In the genomic region with DNA sequence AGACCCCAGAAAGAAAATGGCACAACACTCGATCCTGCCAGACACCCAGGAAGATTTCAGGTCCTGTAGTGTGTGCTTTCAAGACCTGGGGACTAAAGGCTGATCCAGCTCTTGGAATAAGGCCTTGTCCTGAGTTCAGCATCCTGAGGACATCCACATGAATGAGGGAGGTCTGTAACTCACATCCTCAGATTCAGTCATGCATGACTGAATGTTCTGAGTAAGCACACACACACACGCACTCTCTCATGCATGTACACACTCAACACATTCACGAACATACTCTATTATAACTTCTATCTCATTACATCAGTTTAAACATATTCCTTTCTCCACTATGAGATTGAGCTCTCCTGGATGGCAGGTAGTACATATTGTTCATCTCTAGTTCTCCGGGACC, we compare ENCODE assay signal across 18 cellular contexts.
"Had no signal": no experiment of that assay in that cellular context is flagged by ENCODE, and none has a peak within 500 bp of the region (broad histone marks: within the 10 kb centered on the region; RNA-seq: fewer than 3 reads in every experiment).

No MANE protein-coding gene starts in this region.

- FAIRE-seq: colon had no signal

- DNase-seq: effector memory CD8-positive, alpha-beta T cell; foreskin keratinocyte; head of caudate nucleus; mesendoderm; naive thymus-derived CD4-positive, alpha-beta T cell; nephron progenitor cell; psoas muscle; spleen; stimulated activated CD4-positive, alpha-beta T cell treated with anti-CD3 and anti-CD28 coated beads, Interleukin-15, amount 100 ng/mL, for 24 hours; stimulated activated CD4-positive, alpha-beta T cell treated with anti-CD3 and anti-CD28 coated beads, Interleukin-1b, Interleukin-23, amount 100 ng/mL, for 48 hours; stimulated activated CD4-positive, alpha-beta T cell treated with anti-CD3 and anti-CD28 coated beads, Interleukin-4, amount 100 ng/mL, for 4 hours; stimulated activated naive B cell treated with anti-CD40 and anti-IgM and Interleukin-4, amounts not matched to agents 10 μg/mL and 1 μg/mL and 100 μg/mL, for 72 hours; stimulated activated naive CD8-positive, alpha-beta T cell treated with anti-CD3 and anti-CD28 coated beads, Interleukin-15, amount 100 ng/mL, for 72 hours; testis; upper lobe of right lung had no signal

- H3K4me3 ChIP-seq: hepatocyte, psoas muscle, spleen, testis, tibial nerve, upper lobe of right lung had no signal
